8 cellular contexts compared by ENCODE assay signal in the genomic region with DNA sequence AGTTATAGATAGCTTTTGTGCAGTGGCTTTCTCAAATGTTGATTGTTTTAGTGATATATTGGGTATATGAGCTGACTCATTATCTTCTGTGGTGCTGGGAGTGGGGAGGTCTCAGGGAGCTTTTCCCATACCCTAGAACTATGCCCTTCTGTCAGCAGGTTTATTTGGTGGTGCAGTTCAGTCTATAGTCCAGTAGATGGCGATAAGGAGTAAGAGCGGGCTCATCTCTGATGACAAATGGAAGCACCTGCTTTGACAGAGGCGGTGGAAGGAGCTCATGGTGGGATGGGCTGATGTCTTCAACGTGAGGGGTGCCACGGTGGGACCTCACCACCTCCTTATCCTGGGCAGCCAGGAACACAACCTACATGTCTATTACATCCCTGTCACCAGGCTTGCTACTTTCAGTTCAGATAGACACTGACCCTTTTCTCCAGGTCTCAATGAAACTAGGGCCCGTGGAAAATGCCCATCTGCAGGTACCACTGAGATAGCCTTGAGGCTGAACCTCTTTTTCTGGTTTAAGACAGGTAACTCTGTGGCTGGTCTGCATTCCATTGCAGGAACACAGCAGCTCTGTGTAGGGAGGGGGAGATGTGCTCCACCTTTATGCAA. TPM values are rescaled to one million over a fixed set of nuclear protein-coding genes. Genes with fewer than 3 reads are reported as not detected.
DNase-seq lines count a peak whose midpoint lies in the region; ATAC-seq lines count a peak whose summit lies in the region.

No MANE protein-coding gene starts in this region.

- peak; percentile 73 for DNase-seq in DMS53 (lab: John Stamatoyannopoulos, UW)
- peak; percentile 46 for DNase-seq in NOMO-1 treated with DMSO at 0.1 percent for 48 hours (lab: John Stamatoyannopoulos, UW; ENCODE audit: unreplicated experiment)
- no peak for DNase-seq in activated naive CD8-positive, alpha-beta T cell treated with anti-CD3 and anti-CD28 coated beads, Interleukin-2, amount 10 ng/mL, durations not matched to agents 7 days and 5 days
- DNase-seq in iPS DF 19.7 (ENCODE audit: low read depth, low spot score), result peak; percentile 28
- peak; percentile 16 for DNase-seq in stimulated activated CD4-positive, alpha-beta T cell treated with anti-CD3 and anti-CD28 coated beads, Interleukin-2, amount 100 ng/mL, for 4 hours (ENCODE audit: low read depth)
- no peak for DNase-seq in putamen (ENCODE audit: low spot score)

- peaks cover 28% of the 10 kb centered on the region for H3K27me3 Mint-ChIP-seq in activated naive CD8-positive, alpha-beta T cell treated with anti-CD3 and anti-CD28 coated beads, Interleukin-2, amount 10 ng/mL, durations not matched to agents 7 days and 5 days

- no peak overlapping the region for H3K27ac Mint-ChIP-seq in activated naive CD8-positive, alpha-beta T cell treated with anti-CD3 and anti-CD28 coated beads, Interleukin-2, amount 10 ng/mL, durations not matched to agents 7 days and 5 days

- no peaks in the 10 kb centered on the region for H3K9me3 Mint-ChIP-seq in activated naive CD8-positive, alpha-beta T cell treated with anti-CD3 and anti-CD28 coated beads, Interleukin-2, amount 10 ng/mL, durations not matched to agents 7 days and 5 days

- POLR2A ChIA-PET in activated naive CD8-positive, alpha-beta T cell treated with anti-CD3 and anti-CD28 coated beads, Interleukin-2, amount 10 ng/mL, durations not matched to agents 7 days and 5 days (lab: Charles Lee), result interaction anchor here (0.6 to 0.8 kb wide), 3 partner anchors 50 to 501 kb away, joined by 3 read pairs; a partner anchor contains a TSS

- H3K4me1 Mint-ChIP-seq in activated naive CD8-positive, alpha-beta T cell treated with anti-CD3 and anti-CD28 coated beads, Interleukin-2, amount 10 ng/mL, durations not matched to agents 7 days and 5 days, result no peaks in the 10 kb centered on the region

- no peak overlapping the region for H3K4me3 Mint-ChIP-seq in activated naive CD8-positive, alpha-beta T cell treated with anti-CD3 and anti-CD28 coated beads, Interleukin-2, amount 10 ng/mL, durations not matched to agents 7 days and 5 days

- peak; percentile 87 for ATAC-seq in GM19351 (IDR thresholded peaks at IDR 0.05; ENCODE audit: unreplicated experiment)
- ATAC-seq in HG03469 (IDR thresholded peaks at IDR 0.05; ENCODE audit: unreplicated experiment), result peak; percentile 76
- ATAC-seq in activated naive CD8-positive, alpha-beta T cell treated with anti-CD3 and anti-CD28 coated beads, Interleukin-2, amount 10 ng/mL, durations not matched to agents 7 days and 5 days (ENCODE audit: low read depth), result peak; percentile 78

- no peaks in the 10 kb centered on the region for H3K36me3 Mint-ChIP-seq in activated naive CD8-positive, alpha-beta T cell treated with anti-CD3 and anti-CD28 coated beads, Interleukin-2, amount 10 ng/mL, durations not matched to agents 7 days and 5 days

RNA-seq across cellular contexts. Expression of a gene that starts 13.0 kb away (rescaled TPM):
- under 1 TPM in 1 of 2 experiments, not detected in 1; 0.08 TPM for total RNA-seq in activated naive CD8-positive, alpha-beta T cell treated with anti-CD3 and anti-CD28 coated beads, Interleukin-2, amount 10 ng/mL, durations not matched to agents 7 days and 5 days

RNA-seq across cellular contexts. Expression of a gene that starts 29.7 kb away (rescaled TPM):
- not detected for total RNA-seq in activated naive CD8-positive, alpha-beta T cell treated with anti-CD3 and anti-CD28 coated beads, Interleukin-2, amount 10 ng/mL, durations not matched to agents 7 days and 5 days

RNA-seq across cellular contexts. Expression of a gene that starts 33.0 kb away (rescaled TPM):
- not detected for total RNA-seq in activated naive CD8-positive, alpha-beta T cell treated with anti-CD3 and anti-CD28 coated beads, Interleukin-2, amount 10 ng/mL, durations not matched to agents 7 days and 5 days

RNA-seq across cellular contexts. Expression of a gene that starts 40.7 kb away (rescaled TPM):
- not detected for total RNA-seq in activated naive CD8-positive, alpha-beta T cell treated with anti-CD3 and anti-CD28 coated beads, Interleukin-2, amount 10 ng/mL, durations not matched to agents 7 days and 5 days

RNA-seq across cellular contexts. Expression of a gene that starts 50.4 kb away (rescaled TPM):
- not detected for total RNA-seq in activated naive CD8-positive, alpha-beta T cell treated with anti-CD3 and anti-CD28 coated beads, Interleukin-2, amount 10 ng/mL, durations not matched to agents 7 days and 5 days

Comparison
In these comparisons a context has a peak if more than half of its experiments do, and no peak if none do; other contexts are left out.
1. DNase-seq: peak in DMS53 (single experiment), NOMO-1 treated with DMSO at 0.1 percent for 48 hours (single experiment), iPS DF 19.7 (single experiment) and stimulated activated CD4-positive, alpha-beta T cell treated with anti-CD3 and anti-CD28 coated beads, Interleukin-2, amount 100 ng/mL, for 4 hours (single experiment); none in activated naive CD8-positive, alpha-beta T cell treated with anti-CD3 and anti-CD28 coated beads, Interleukin-2, amount 10 ng/mL, durations not matched to agents 7 days and 5 days (single experiment) and putamen (single experiment).
2. Peak in every context shown above with its lines, with median percentiles within 50 percentile points of each other: ATAC-seq.